In the genomic region with DNA sequence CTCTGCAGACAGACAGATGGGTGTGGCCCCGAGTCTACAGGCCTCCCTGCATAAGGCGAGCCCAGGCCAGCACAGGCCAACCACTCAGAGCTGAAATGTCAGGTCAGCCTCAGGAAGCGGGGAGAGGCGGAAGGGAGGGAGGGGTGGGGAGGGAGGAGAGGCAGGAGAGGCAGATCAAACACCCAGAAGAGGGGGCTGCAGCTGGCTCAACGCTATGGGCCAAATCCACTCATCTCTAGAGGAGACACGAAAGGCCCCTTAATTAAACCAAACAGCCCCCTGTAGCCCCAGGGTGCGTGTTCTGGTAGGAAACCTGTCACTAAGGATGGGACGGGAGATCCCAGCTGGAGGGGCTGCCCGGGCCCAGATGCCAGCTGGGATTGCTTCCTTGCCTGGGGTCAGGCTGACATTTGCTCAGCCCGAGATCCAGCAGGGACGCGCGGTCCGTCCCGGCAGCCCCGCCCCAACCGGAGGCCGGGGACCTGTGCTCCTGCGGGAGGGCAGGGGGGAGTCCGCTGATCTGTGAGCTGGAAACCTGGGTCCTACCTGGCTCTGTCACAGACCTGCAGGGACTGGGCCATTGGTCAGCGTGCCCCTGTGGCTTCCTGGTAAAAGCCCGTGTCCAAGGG, we compare ENCODE assay signal across 2 cellular contexts.
TF ChIP-seq lines count a peak whose summit lies in the region.

No MANE protein-coding gene starts in this region.

TF ChIP-seq in GM23338, 12 proteins besides CTCF, POLR2A, EP300 and RAD21:
- TF ChIP-seq, protein P1, sequence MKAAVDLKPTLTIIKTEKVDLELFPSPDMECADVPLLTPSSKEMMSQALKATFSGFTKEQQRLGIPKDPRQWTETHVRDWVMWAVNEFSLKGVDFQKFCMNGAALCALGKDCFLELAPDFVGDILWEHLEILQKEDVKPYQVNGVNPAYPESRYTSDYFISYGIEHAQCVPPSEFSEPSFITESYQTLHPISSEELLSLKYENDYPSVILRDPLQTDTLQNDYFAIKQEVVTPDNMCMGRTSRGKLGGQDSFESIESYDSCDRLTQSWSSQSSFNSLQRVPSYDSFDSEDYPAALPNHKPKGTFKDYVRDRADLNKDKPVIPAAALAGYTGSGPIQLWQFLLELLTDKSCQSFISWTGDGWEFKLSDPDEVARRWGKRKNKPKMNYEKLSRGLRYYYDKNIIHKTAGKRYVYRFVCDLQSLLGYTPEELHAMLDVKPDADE (IDR thresholded peaks at IDR 0.05) = no peak
- TF ChIP-seq REST (IDR thresholded peaks at IDR 0.05; ENCODE audit: unreplicated experiment) (no peak), ZNF114 (CRISPR knock-in tag; IDR thresholded peaks at IDR 0.05) (no peak), STAT1 (IDR thresholded peaks at IDR 0.05; ENCODE audit: unreplicated experiment) (no peak)

TF ChIP-seq in WTC11, 78 proteins besides CTCF, POLR2A, EP300 and RAD21:
- TF ChIP-seq, protein P2, sequence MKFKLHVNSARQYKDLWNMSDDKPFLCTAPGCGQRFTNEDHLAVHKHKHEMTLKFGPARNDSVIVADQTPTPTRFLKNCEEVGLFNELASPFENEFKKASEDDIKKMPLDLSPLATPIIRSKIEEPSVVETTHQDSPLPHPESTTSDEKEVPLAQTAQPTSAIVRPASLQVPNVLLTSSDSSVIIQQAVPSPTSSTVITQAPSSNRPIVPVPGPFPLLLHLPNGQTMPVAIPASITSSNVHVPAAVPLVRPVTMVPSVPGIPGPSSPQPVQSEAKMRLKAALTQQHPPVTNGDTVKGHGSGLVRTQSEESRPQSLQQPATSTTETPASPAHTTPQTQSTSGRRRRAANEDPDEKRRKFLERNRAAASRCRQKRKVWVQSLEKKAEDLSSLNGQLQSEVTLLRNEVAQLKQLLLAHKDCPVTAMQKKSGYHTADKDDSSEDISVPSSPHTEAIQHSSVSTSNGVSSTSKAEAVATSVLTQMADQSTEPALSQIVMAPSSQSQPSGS (CRISPR knock-in tag; IDR thresholded peaks at IDR 0.05; ENCODE audit: borderline replicate concordance, low read depth) = no peak
- TF ChIP-seq, protein P3, sequence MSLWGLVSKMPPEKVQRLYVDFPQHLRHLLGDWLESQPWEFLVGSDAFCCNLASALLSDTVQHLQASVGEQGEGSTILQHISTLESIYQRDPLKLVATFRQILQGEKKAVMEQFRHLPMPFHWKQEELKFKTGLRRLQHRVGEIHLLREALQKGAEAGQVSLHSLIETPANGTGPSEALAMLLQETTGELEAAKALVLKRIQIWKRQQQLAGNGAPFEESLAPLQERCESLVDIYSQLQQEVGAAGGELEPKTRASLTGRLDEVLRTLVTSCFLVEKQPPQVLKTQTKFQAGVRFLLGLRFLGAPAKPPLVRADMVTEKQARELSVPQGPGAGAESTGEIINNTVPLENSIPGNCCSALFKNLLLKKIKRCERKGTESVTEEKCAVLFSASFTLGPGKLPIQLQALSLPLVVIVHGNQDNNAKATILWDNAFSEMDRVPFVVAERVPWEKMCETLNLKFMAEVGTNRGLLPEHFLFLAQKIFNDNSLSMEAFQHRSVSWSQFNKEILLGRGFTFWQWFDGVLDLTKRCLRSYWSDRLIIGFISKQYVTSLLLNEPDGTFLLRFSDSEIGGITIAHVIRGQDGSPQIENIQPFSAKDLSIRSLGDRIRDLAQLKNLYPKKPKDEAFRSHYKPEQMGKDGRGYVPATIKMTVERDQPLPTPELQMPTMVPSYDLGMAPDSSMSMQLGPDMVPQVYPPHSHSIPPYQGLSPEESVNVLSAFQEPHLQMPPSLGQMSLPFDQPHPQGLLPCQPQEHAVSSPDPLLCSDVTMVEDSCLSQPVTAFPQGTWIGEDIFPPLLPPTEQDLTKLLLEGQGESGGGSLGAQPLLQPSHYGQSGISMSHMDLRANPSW (CRISPR knock-in tag; conservative IDR thresholded peaks at IDR 0.05; ENCODE audit: low read depth) = no peak
